ENCODE assay signal across 8 cellular contexts in genomic region chr15:69160976-69161877, GRCh38. TPM values are rescaled to one million over a fixed set of nuclear protein-coding genes. Genes with fewer than 3 reads are reported as not detected.
DNase-seq lines count a peak whose midpoint lies in the region; ATAC-seq and TF ChIP-seq lines count a peak whose summit lies in the region.

No MANE protein-coding gene starts in this region.

- TF ChIP-seq POLR2A in heart left ventricle (IDR thresholded peaks at IDR 0.05), result no peak

- DNase-seq in AG08396 (ENCODE audit: low spot score) (peak; percentile 46), RPMI8226 (peak; percentile 53), heart left ventricle (peak in 4 of 5 donors; percentile 36 to 66 (median 51)), osteoblast (ENCODE audit: insufficient read length, low spot score, missing footprints) (peak; percentile 79)
- peak; percentile 30 for DNase-seq in activated naive CD8-positive, alpha-beta T cell treated with anti-CD3 and anti-CD28 coated beads, Interleukin-2, amount 50 U/mL, for 24 hours

- peak overlapping the region; percentile 6 to 90 (median 86) for H3K27ac ChIP-seq in heart left ventricle
- peak overlapping the region; percentile 71 for H3K27ac ChIP-seq in osteoblast (ENCODE audit: low read depth, low read length)

- no peaks in the 10 kb centered on the region for H3K36me3 ChIP-seq in heart left ventricle
- H3K36me3 ChIP-seq in osteoblast (ENCODE audit: insufficient read depth, low read length), result no peaks in the 10 kb centered on the region

- H4K20me1 ChIP-seq in osteoblast (ENCODE audit: insufficient read depth, low read length), result peaks cover 5% of the 10 kb centered on the region

- H3K4me1 ChIP-seq in heart left ventricle, result peaks cover 0 to 20% (median 9%) of the 10 kb centered on the region in 12 donors
- H3K4me1 ChIP-seq in osteoblast (ENCODE audit: insufficient read depth, low read length), result peaks cover 7% of the 10 kb centered on the region

- peak overlapping the region; percentile 92 for H3K4me2 ChIP-seq in osteoblast (ENCODE audit: insufficient read depth, low read length)

- peak overlapping the region; percentile 90 for H3K4me3 Mint-ChIP-seq in activated naive CD8-positive, alpha-beta T cell treated with anti-CD3 and anti-CD28 coated beads, Interleukin-2, amount 50 U/mL, for 24 hours

- H3K79me2 ChIP-seq in osteoblast (ENCODE audit: insufficient read depth, low read length), result peaks cover 17% of the 10 kb centered on the region

- no peaks in the 10 kb centered on the region for H3K27me3 ChIP-seq in heart left ventricle
- no peaks in the 10 kb centered on the region for H3K27me3 ChIP-seq in osteoblast (ENCODE audit: insufficient read depth, low read length)

- H3K9me3 Mint-ChIP-seq in activated naive CD8-positive, alpha-beta T cell treated with anti-CD3 and anti-CD28 coated beads, Interleukin-2, amount 50 U/mL, for 24 hours, result no peaks in the 10 kb centered on the region

- no peaks in the 10 kb centered on the region for H3K36me3 Mint-ChIP-seq in activated naive CD8-positive, alpha-beta T cell treated with anti-CD3 and anti-CD28 coated beads, Interleukin-2, amount 50 U/mL, for 24 hours (ENCODE audit: low read depth)

- TF ChIP-seq CTCF in heart left ventricle (IDR thresholded peaks at IDR 0.05), result peak in 8 of 12 donors; percentile 8 to 41 (median 22)
- TF ChIP-seq CTCF in osteoblast (IDR thresholded peaks at IDR 0.05; ENCODE audit: extremely low read depth, low read depth, low read length), result peak; percentile 16

- peaks cover 13% of the 10 kb centered on the region for H3K4me1 Mint-ChIP-seq in activated naive CD8-positive, alpha-beta T cell treated with anti-CD3 and anti-CD28 coated beads, Interleukin-2, amount 50 U/mL, for 24 hours

- ATAC-seq in GM19395 (IDR thresholded peaks at IDR 0.05; ENCODE audit: unreplicated experiment) (peak; percentile 7), heart left ventricle (peak in 3 of 4 donors; percentile 8 to 32 (median 29)), GM18873 (IDR thresholded peaks at IDR 0.05; ENCODE audit: low FRiP score, unreplicated experiment) (no peak), GM19324 (IDR thresholded peaks at IDR 0.05; ENCODE audit: low FRiP score, unreplicated experiment) (no peak)
- ATAC-seq in activated naive CD8-positive, alpha-beta T cell treated with anti-CD3 and anti-CD28 coated beads, Interleukin-2, amount 50 U/mL, for 24 hours, result no peak

- intact Hi-C loops in heart left ventricle (cut with DNase I), result loop anchor here in 9 of 10 donors (1.0 to 10.0 kb wide), 16 partner anchors 51 to 234 kb away; no protein-coding TSS in a partner anchor

- WGBS in heart left ventricle, 4 donors, result 0 to 1% (median 1%) methylated on average over 51 to 57 of the region's 57 CpGs

- peak overlapping the region; percentile 94 for H2AFZ ChIP-seq in osteoblast (ENCODE audit: low read length)

- H3K4me3 ChIP-seq in heart left ventricle, result peak overlapping the region; percentile 74 to 99 (median 89)
- peak overlapping the region; percentile 78 for H3K4me3 ChIP-seq in osteoblast (ENCODE audit: insufficient read depth, low read length)

- no peaks in the 10 kb centered on the region for H3K9me3 ChIP-seq in heart left ventricle
- no peaks in the 10 kb centered on the region for H3K9me3 ChIP-seq in osteoblast (ENCODE audit: low read depth, low read length)

- H3K27ac Mint-ChIP-seq in activated naive CD8-positive, alpha-beta T cell treated with anti-CD3 and anti-CD28 coated beads, Interleukin-2, amount 50 U/mL, for 24 hours, result peak overlapping the region; percentile 57

- H3K27me3 Mint-ChIP-seq in activated naive CD8-positive, alpha-beta T cell treated with anti-CD3 and anti-CD28 coated beads, Interleukin-2, amount 50 U/mL, for 24 hours, result peaks cover 2% of the 10 kb centered on the region

RNA-seq across cellular contexts. Expression of gene GLCE, which starts 0.8 kb away (rescaled TPM):
- total RNA-seq in heart left ventricle, result 10 to 100 TPM in 2 of 9 donors, 1 to 10 TPM in 7; 7.8 to 14.3 (median 8.4) TPM
- polyA plus RNA-seq in heart left ventricle, result 1 to 10 TPM; 4.0 to 9.7 TPM
- 14.8 and 17.7 TPM in 2 replicates for total RNA-seq in osteoblast

Comparison
In these comparisons a context has a peak if more than half of its experiments do, and no peak if none do; other contexts are left out.
1. ATAC-seq: peak in GM19395 (single experiment) and heart left ventricle (3 of 4); none in activated naive CD8-positive, alpha-beta T cell treated with anti-CD3 and anti-CD28 coated beads, Interleukin-2, amount 50 U/mL, for 24 hours (single experiment), GM18873 (single experiment) and GM19324 (single experiment).
2. Peak in every context shown above with its lines, with median percentiles within 50 percentile points of each other: DNase-seq.